In the genomic region with DNA sequence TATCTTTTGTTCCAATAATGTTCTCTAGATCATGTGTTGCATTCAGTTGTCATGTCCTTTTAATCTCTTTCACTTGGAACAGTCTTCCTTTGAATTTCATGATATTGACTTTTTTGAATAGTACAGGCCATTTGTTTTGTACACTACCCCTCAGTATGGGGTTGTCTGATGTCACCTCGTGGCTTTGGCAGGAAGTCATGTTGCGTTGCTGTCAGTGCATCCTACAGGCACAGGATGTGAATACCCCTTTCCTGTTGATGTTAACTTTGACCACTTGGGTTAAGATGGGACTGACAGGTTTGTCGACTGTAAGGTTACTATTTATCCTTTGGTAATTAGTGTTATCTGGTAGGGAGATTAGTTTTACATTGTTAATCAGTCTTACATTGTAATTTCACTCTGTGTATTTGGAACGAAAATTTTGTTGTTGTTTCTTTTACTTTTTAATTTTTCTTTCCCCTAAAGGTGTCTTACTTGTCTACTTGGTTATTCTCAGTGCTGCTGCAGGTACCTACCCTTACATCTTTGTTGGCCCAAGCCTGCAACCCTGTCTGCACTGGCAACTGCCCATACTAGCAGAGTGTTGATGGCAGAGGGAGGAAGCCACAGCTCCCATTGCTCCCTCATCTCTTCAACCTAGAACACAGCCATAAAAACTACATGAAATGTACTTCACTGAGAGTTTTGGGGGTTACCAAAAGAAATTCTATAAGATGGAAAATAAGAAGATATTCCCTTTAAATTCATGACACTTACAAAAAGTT, we compare ENCODE assay signal across 8 cellular contexts. TPM values are rescaled to one million over a fixed set of nuclear protein-coding genes. Genes with fewer than 3 reads are reported as not detected.
DNase-seq lines count a peak whose midpoint lies in the region; ATAC-seq lines count a peak whose summit lies in the region.
"Had no signal": no experiment of that assay in that cellular context is flagged by ENCODE, and none has a peak within 500 bp of the region (broad histone marks: within the 10 kb centered on the region; RNA-seq: fewer than 3 reads in every experiment).

No MANE protein-coding gene starts in this region.

- no peaks in the 10 kb centered on the region for H3K27me3 Mint-ChIP-seq in activated CD4-positive, alpha-beta memory T cell treated with anti-CD3 and anti-CD28 coated beads for 36 hours

- intact Hi-C loops in activated CD4-positive, alpha-beta memory T cell treated with anti-CD3 and anti-CD28 coated beads for 36 hours (cut with micrococcal nuclease), result loop anchor here (1.0 to 2.0 kb wide), 5 partner anchors 14 to 91 kb away; partner anchors contain the start of gene ATP8A1

- H3K9me3 Mint-ChIP-seq in activated CD4-positive, alpha-beta memory T cell treated with anti-CD3 and anti-CD28 coated beads for 36 hours, result no peaks in the 10 kb centered on the region
- H3K9me3 Mint-ChIP-seq: type B pancreatic cell had no signal

- peak overlapping the region; percentile 39 for H3K4me3 Mint-ChIP-seq in activated CD4-positive, alpha-beta memory T cell treated with anti-CD3 and anti-CD28 coated beads for 36 hours
- H3K4me3 Mint-ChIP-seq: type B pancreatic cell had no signal

- POLR2A ChIA-PET in activated CD4-positive, alpha-beta memory T cell treated with anti-CD3 and anti-CD28 coated beads for 36 hours (lab: Charles Lee), result interaction anchor here (0.9 to 2.3 kb wide), 4 partner anchors 15 to 92 kb away, joined by 3 to 23 read pairs (median 4); partner anchors contain the start of gene ATP8A1

- H3K27ac Mint-ChIP-seq in activated CD4-positive, alpha-beta memory T cell treated with anti-CD3 and anti-CD28 coated beads for 36 hours, result peak overlapping the region; percentile 84
- H3K27ac Mint-ChIP-seq: type B pancreatic cell had no signal

- peak; percentile 62 for DNase-seq in activated CD4-positive, alpha-beta memory T cell treated with anti-CD3 and anti-CD28 coated beads for 36 hours
- peak; percentile 21 for DNase-seq in stimulated activated CD4-positive, alpha-beta T cell treated with anti-CD3 and anti-CD28 coated beads, Interleukin-4, amount 100 ng/mL, for 24 hours
- DNase-seq in NCI-H1930 (lab: John Stamatoyannopoulos, UW), result no peak
- DNase-seq in DMS 273 (lab: John Stamatoyannopoulos, UW; ENCODE audit: unreplicated experiment), result no peak

- peaks cover 2% of the 10 kb centered on the region for H3K36me3 Mint-ChIP-seq in activated CD4-positive, alpha-beta memory T cell treated with anti-CD3 and anti-CD28 coated beads for 36 hours
- H3K36me3 Mint-ChIP-seq: type B pancreatic cell had no signal

- ATAC-seq in GM18909 (IDR thresholded peaks at IDR 0.05; ENCODE audit: poor library complexity, unreplicated experiment), result peak; percentile 93
- peak; percentile 84 for ATAC-seq in HG02759 (IDR thresholded peaks at IDR 0.05; ENCODE audit: unreplicated experiment)
- ATAC-seq in HG02970 (IDR thresholded peaks at IDR 0.05; ENCODE audit: low FRiP score, unreplicated experiment), result no peak

- peaks cover 35% of the 10 kb centered on the region for H3K4me1 Mint-ChIP-seq in activated CD4-positive, alpha-beta memory T cell treated with anti-CD3 and anti-CD28 coated beads for 36 hours (ENCODE audit: low read depth)

- CTCF ChIA-PET in activated CD4-positive, alpha-beta memory T cell treated with anti-CD3 and anti-CD28 coated beads for 36 hours (lab: Charles Lee), result interaction anchor here (0.8 to 1.6 kb wide), 3 partner anchors 15 to 103 kb away, joined by 3 to 10 read pairs (median 3); partner anchors contain the start of gene ATP8A1

RNA-seq across cellular contexts. Expression of gene ATP8A1, which starts 14.7 kb away (rescaled TPM):
- total RNA-seq in activated CD4-positive, alpha-beta memory T cell treated with anti-CD3 and anti-CD28 coated beads for 36 hours, result 10 to 100 TPM; 23.9 to 24.0 TPM

Comparison
In these comparisons a context has a peak if more than half of its experiments do, and no peak if none do; other contexts are left out.
1. DNase-seq: peak in activated CD4-positive, alpha-beta memory T cell treated with anti-CD3 and anti-CD28 coated beads for 36 hours (single experiment) and stimulated activated CD4-positive, alpha-beta T cell treated with anti-CD3 and anti-CD28 coated beads, Interleukin-4, amount 100 ng/mL, for 24 hours (single experiment); none in NCI-H1930 (0 of 2) and DMS 273 (single experiment).